1 cellular context compared by ENCODE assay signal in genomic region chr19:18866800-18867123, GRCh38.
TF ChIP-seq lines count a peak whose summit lies in the region.

No MANE protein-coding gene starts in this region.

TF ChIP-seq in A549, 52 proteins besides CTCF, POLR2A, EP300 and RAD21 (continued from another document):
- TF ChIP-seq, protein P1, sequence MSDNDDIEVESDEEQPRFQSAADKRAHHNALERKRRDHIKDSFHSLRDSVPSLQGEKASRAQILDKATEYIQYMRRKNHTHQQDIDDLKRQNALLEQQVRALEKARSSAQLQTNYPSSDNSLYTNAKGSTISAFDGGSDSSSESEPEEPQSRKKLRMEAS (IDR thresholded peaks at IDR 0.05): no peak
- no peak for TF ChIP-seq NFE2L2 (conservative IDR thresholded peaks at IDR 0.05; ENCODE audit: low read length)
- TF ChIP-seq, protein P2, sequence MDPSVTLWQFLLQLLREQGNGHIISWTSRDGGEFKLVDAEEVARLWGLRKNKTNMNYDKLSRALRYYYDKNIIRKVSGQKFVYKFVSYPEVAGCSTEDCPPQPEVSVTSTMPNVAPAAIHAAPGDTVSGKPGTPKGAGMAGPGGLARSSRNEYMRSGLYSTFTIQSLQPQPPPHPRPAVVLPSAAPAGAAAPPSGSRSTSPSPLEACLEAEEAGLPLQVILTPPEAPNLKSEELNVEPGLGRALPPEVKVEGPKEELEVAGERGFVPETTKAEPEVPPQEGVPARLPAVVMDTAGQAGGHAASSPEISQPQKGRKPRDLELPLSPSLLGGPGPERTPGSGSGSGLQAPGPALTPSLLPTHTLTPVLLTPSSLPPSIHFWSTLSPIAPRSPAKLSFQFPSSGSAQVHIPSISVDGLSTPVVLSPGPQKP (IDR thresholded peaks at IDR 0.05; ENCODE audit: low read depth, low read length): no peak
- TF ChIP-seq TP53 (CRISPR knock-in tag; IDR thresholded peaks at IDR 0.05): no peak
- no peak for TF ChIP-seq TFCP2L1 (CRISPR knock-in tag; IDR thresholded peaks at IDR 0.05)
- TF ChIP-seq MAZ (IDR thresholded peaks at IDR 0.05; ENCODE audit: borderline replicate concordance, low read depth, low read length): no peak
- TF ChIP-seq, protein P3, sequence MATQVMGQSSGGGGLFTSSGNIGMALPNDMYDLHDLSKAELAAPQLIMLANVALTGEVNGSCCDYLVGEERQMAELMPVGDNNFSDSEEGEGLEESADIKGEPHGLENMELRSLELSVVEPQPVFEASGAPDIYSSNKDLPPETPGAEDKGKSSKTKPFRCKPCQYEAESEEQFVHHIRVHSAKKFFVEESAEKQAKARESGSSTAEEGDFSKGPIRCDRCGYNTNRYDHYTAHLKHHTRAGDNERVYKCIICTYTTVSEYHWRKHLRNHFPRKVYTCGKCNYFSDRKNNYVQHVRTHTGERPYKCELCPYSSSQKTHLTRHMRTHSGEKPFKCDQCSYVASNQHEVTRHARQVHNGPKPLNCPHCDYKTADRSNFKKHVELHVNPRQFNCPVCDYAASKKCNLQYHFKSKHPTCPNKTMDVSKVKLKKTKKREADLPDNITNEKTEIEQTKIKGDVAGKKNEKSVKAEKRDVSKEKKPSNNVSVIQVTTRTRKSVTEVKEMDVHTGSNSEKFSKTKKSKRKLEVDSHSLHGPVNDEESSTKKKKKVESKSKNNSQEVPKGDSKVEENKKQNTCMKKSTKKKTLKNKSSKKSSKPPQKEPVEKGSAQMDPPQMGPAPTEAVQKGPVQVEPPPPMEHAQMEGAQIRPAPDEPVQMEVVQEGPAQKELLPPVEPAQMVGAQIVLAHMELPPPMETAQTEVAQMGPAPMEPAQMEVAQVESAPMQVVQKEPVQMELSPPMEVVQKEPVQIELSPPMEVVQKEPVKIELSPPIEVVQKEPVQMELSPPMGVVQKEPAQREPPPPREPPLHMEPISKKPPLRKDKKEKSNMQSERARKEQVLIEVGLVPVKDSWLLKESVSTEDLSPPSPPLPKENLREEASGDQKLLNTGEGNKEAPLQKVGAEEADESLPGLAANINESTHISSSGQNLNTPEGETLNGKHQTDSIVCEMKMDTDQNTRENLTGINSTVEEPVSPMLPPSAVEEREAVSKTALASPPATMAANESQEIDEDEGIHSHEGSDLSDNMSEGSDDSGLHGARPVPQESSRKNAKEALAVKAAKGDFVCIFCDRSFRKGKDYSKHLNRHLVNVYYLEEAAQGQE (IDR thresholded peaks at IDR 0.05): no peak
- TF ChIP-seq HMGXB4 (CRISPR knock-in tag; IDR thresholded peaks at IDR 0.05; ENCODE audit: borderline replicate concordance): no peak
- no peak for TF ChIP-seq SREBF2 (IDR thresholded peaks at IDR 0.05)
- TF ChIP-seq RARB (CRISPR knock-in tag; IDR thresholded peaks at IDR 0.05): no peak
- no peak for TF ChIP-seq HOXB5 (CRISPR knock-in tag; IDR thresholded peaks at IDR 0.05)
- no peak for TF ChIP-seq JUNB (IDR thresholded peaks at IDR 0.05)
